In genomic region chr4:87804871-87805270, GRCh38 we compare ENCODE assay signal across 30 cellular contexts. TPM values are rescaled to one million over a fixed set of nuclear protein-coding genes. Genes with fewer than 3 reads are reported as not detected.
"Had no signal": no experiment of that assay in that cellular context is flagged by ENCODE, and none has a peak within 500 bp of the region (broad histone marks: within the 10 kb centered on the region; RNA-seq: fewer than 3 reads in every experiment).

No MANE protein-coding gene starts in this region.

- H3K4me3 ChIP-seq: gastrocnemius medialis, left lung, mucosa of descending colon, neural progenitor cell, prostate gland, right atrium auricular region, smooth muscle cell, stomach, thyroid gland had no signal

- H3K36me3 ChIP-seq: gastrocnemius medialis, left lung, neural progenitor cell, prostate gland, right atrium auricular region, stomach, thyroid gland had no signal

- H3K4me2 ChIP-seq: neural progenitor cell, smooth muscle cell had no signal

- H3K4me1 ChIP-seq: gastrocnemius medialis, left lung, neural progenitor cell, prostate gland, right atrium auricular region, stomach, thyroid gland had no signal

- H2AFZ ChIP-seq: neural progenitor cell had no signal

- H3K9me3 ChIP-seq: gastrocnemius medialis, left lung, mucosa of descending colon, prostate gland, right atrium auricular region, stomach, thyroid gland had no signal

- DNase-seq: cortex of kidney; foreskin fibroblast; gastrocnemius medialis; head of caudate nucleus; left lung; mesenchymal stem cell; mucosa of descending colon; naive thymus-derived CD4-positive, alpha-beta T cell; stimulated activated CD4-positive, alpha-beta T cell treated with anti-CD3 and anti-CD28 coated beads, Interleukin-12 subunit alpha, Interleukin-12 subunit beta, amount 100 ng/mL, for 4 hours; stimulated activated CD4-positive, alpha-beta T cell treated with anti-CD3 and anti-CD28 coated beads, Interleukin-1b, Interleukin-23, amount 100 ng/mL, for 48 hours; stimulated activated CD4-positive, alpha-beta T cell treated with anti-CD3 and anti-CD28 coated beads, Interleukin-4, amount 100 ng/mL, for 24 hours; stimulated activated naive CD4-positive, alpha-beta T cell treated with Interleukin-2 at 50 U/mL for 16 hours; stomach; thyroid gland had no signal

- H3K9ac ChIP-seq: neural progenitor cell had no signal

- H3K27me3 ChIP-seq: gastrocnemius medialis, left lung, neural progenitor cell, right atrium auricular region, stomach, thyroid gland had no signal

- H3K27ac ChIP-seq: epithelial cell of prostate, gastrocnemius medialis, left lung, neural progenitor cell, prostate gland, right atrium auricular region, stomach, thyroid gland had no signal

- FAIRE-seq: keratinocyte had no signal

RNA-seq across cellular contexts. Expression of gene IBSP, which starts 5.5 kb away (rescaled TPM):
- total RNA-seq: dermis microvascular lymphatic vessel endothelial cell; esophagus mucosa; gastrocnemius medialis; glomerular endothelial cell; lower leg skin; lung microvascular endothelial cell; mesothelial cell of epicardium; mucosa of descending colon; naive thymus-derived CD4-positive, alpha-beta T cell; prostate gland; right atrium auricular region; sciatic nerve; smooth muscle cell; stomach; subcutaneous adipose tissue; thyroid gland; urinary bladder had no signal
- polyA plus RNA-seq: keratinocyte; naive thymus-derived CD4-positive, alpha-beta T cell; smooth muscle cell; stomach; urinary bladder had no signal

RNA-seq across cellular contexts. Expression of gene MEPE, which starts 27.9 kb away (rescaled TPM):
- total RNA-seq: dermis microvascular lymphatic vessel endothelial cell; esophagus mucosa; gastrocnemius medialis; glomerular endothelial cell; left lung; lower leg skin; lung microvascular endothelial cell; mesothelial cell of epicardium; mucosa of descending colon; naive thymus-derived CD4-positive, alpha-beta T cell; osteoblast; prostate gland; right atrium auricular region; sciatic nerve; smooth muscle cell; stomach; subcutaneous adipose tissue; thyroid gland; urinary bladder had no signal
- polyA plus RNA-seq: keratinocyte; naive thymus-derived CD4-positive, alpha-beta T cell; smooth muscle cell; stomach; urinary bladder had no signal
